Comparison of ENCODE assay signal across 26 cellular contexts in the genomic region with DNA sequence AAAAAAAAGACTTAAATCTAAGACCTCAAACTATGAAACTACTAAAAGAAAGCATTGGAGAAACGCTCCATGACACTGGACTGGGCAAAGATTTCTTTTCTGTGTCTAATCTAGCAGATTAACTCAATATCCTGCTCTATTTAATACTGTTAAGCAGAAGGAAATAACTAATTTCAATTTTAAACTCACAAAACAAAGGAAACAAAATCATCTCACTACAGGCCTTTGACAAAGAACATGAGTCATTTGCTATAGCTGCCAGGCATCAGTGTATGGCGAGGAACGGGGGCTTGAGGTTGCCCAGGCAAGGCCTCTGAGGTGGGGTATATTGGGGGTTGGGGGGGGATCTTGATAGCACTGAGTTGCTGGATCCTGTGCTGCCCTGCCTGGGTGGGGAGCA. TPM values are rescaled to one million over a fixed set of nuclear protein-coding genes. Genes with fewer than 3 reads are reported as not detected.
DNase-seq lines count a peak whose midpoint lies in the region; ATAC-seq and TF ChIP-seq lines count a peak whose summit lies in the region.
"Had no signal": no experiment of that assay in that cellular context is flagged by ENCODE, and none has a peak within 500 bp of the region (broad histone marks: within the 10 kb centered on the region; RNA-seq: fewer than 3 reads in every experiment).

No MANE protein-coding gene starts in this region.

- no peak overlapping the region for H2BK5ac ChIP-seq in trophoblast cell (ENCODE audit: low read depth, low read length, poor library complexity)

- no peak overlapping the region for H3K18ac ChIP-seq in trophoblast cell (ENCODE audit: low read length)

- POLR2A ChIA-PET in activated CD4-positive, alpha-beta T cell treated with anti-CD3 and anti-CD28 coated beads, Interleukin-2, amount 10 ng/mL, durations not matched to agents 7 days and 5 days (lab: Charles Lee) = no interaction called here
- POLR2A ChIA-PET in activated CD4-positive, alpha-beta T cell treated with anti-CD3 and anti-CD28 coated beads for 36 hours (lab: Charles Lee) = no interaction called here

- H4K91ac ChIP-seq in trophoblast cell (ENCODE audit: low read depth, low read length) = no peak overlapping the region

- no peaks in the 10 kb centered on the region for H3K9me3 Mint-ChIP-seq in activated CD4-positive, alpha-beta T cell treated with anti-CD3 and anti-CD28 coated beads, Interleukin-2, amount 10 ng/mL, durations not matched to agents 7 days and 5 days
- no peaks in the 10 kb centered on the region for H3K9me3 Mint-ChIP-seq in activated CD4-positive, alpha-beta T cell treated with anti-CD3 and anti-CD28 coated beads for 36 hours (ENCODE audit: low read depth)
- no peaks in the 10 kb centered on the region for H3K9me3 Mint-ChIP-seq in endothelial cell (ENCODE audit: unreplicated experiment)
- H3K9me3 Mint-ChIP-seq: CD14-positive monocyte; CD4-positive, alpha-beta memory T cell; CD4-positive, CD25-positive, alpha-beta regulatory T cell; CD8-positive, alpha-beta memory T cell had no signal

- H3K27ac ChIP-seq in trophoblast cell (ENCODE audit: low read depth, low read length) = no peak overlapping the region
- H3K27ac ChIP-seq: 22Rv1, A549, BLaER1 had no signal

- peak overlapping the region; percentile 6 for H3K27ac Mint-ChIP-seq in activated CD4-positive, alpha-beta T cell treated with anti-CD3 and anti-CD28 coated beads, Interleukin-2, amount 10 ng/mL, durations not matched to agents 7 days and 5 days
- H3K27ac Mint-ChIP-seq in activated CD4-positive, alpha-beta T cell treated with anti-CD3 and anti-CD28 coated beads for 36 hours = no peak overlapping the region
- no peak overlapping the region for H3K27ac Mint-ChIP-seq in endothelial cell (ENCODE audit: unreplicated experiment)

- H3K23ac ChIP-seq in trophoblast cell (ENCODE audit: low read length) = no peak overlapping the region

- no peaks in the 10 kb centered on the region for H3K4me1 ChIP-seq in trophoblast cell (ENCODE audit: control insufficient read depth in 1 of 2, insufficient read depth in 2 of 2, low read length in 2 of 2)
- H3K4me1 ChIP-seq: A549, BE2C, BLaER1 had no signal

- no peaks in the 10 kb centered on the region for H3K9me3 ChIP-seq in trophoblast cell (ENCODE audit: insufficient read depth, low read depth, low read length)
- H3K9me3 ChIP-seq: A549, BE2C, BLaER1 had no signal

- H2AFZ ChIP-seq in trophoblast cell (ENCODE audit: insufficient read depth, low read length, poor library complexity) = no peak overlapping the region

- no peaks in the 10 kb centered on the region for H3K27me3 ChIP-seq in trophoblast cell (ENCODE audit: insufficient read depth, low read length)
- H3K27me3 ChIP-seq: BE2C, BLaER1 had no signal

- H3K4me1 Mint-ChIP-seq in activated CD4-positive, alpha-beta T cell treated with anti-CD3 and anti-CD28 coated beads, Interleukin-2, amount 10 ng/mL, durations not matched to agents 7 days and 5 days = peaks cover 1% of the 10 kb centered on the region
- no peaks in the 10 kb centered on the region for H3K4me1 Mint-ChIP-seq in activated CD4-positive, alpha-beta T cell treated with anti-CD3 and anti-CD28 coated beads for 36 hours
- H3K4me1 Mint-ChIP-seq in endothelial cell (ENCODE audit: unreplicated experiment) = peaks cover 9% of the 10 kb centered on the region
- H3K4me1 Mint-ChIP-seq: CD14-positive monocyte had no signal

- no peaks in the 10 kb centered on the region for H3K27me3 Mint-ChIP-seq in activated CD4-positive, alpha-beta T cell treated with anti-CD3 and anti-CD28 coated beads, Interleukin-2, amount 10 ng/mL, durations not matched to agents 7 days and 5 days
- no peaks in the 10 kb centered on the region for H3K27me3 Mint-ChIP-seq in activated CD4-positive, alpha-beta T cell treated with anti-CD3 and anti-CD28 coated beads for 36 hours
- peaks cover 6% of the 10 kb centered on the region for H3K27me3 Mint-ChIP-seq in endothelial cell (ENCODE audit: unreplicated experiment)
- H3K27me3 Mint-ChIP-seq: CD4-positive, alpha-beta memory T cell; CD4-positive, CD25-positive, alpha-beta regulatory T cell; CD8-positive, alpha-beta memory T cell had no signal

- no peak overlapping the region for H3K4me2 ChIP-seq in trophoblast cell (ENCODE audit: low read length)
- H3K4me2 ChIP-seq: A549, BLaER1 had no signal

- H4K8ac ChIP-seq in trophoblast cell (ENCODE audit: low read depth, low read length) = no peak overlapping the region

- H3K4me3 ChIP-seq in trophoblast cell (ENCODE audit: low read depth, low read length) = no peak overlapping the region
- H3K4me3 ChIP-seq: A549, BLaER1, GM12878 had no signal

- TF ChIP-seq CTCF in endothelial cell (IDR thresholded peaks at IDR 0.05; ENCODE audit: unreplicated experiment) = no peak

- no CpG with 5 or more reads among the region's 3 CpGs for WGBS in trophoblast cell (ENCODE audit: extremely low coverage, insufficient coverage, insufficient read length)

- H2BK12ac ChIP-seq in trophoblast cell (ENCODE audit: low read length) = no peak overlapping the region

- no peak overlapping the region for H3K4ac ChIP-seq in trophoblast cell (ENCODE audit: low read depth, low read length)

- H2BK120ac ChIP-seq in trophoblast cell (ENCODE audit: insufficient read depth, low read length, poor library complexity) = no peak overlapping the region

- H3K36me3 Mint-ChIP-seq in activated CD4-positive, alpha-beta T cell treated with anti-CD3 and anti-CD28 coated beads, Interleukin-2, amount 10 ng/mL, durations not matched to agents 7 days and 5 days (ENCODE audit: low read depth) = peaks cover 29% of the 10 kb centered on the region
- H3K36me3 Mint-ChIP-seq in activated CD4-positive, alpha-beta T cell treated with anti-CD3 and anti-CD28 coated beads for 36 hours (ENCODE audit: low read depth) = peaks cover 25% of the 10 kb centered on the region
- H3K36me3 Mint-ChIP-seq in endothelial cell (ENCODE audit: low read depth, unreplicated experiment) = peaks cover 28% of the 10 kb centered on the region

- H4K12ac ChIP-seq in trophoblast cell (ENCODE audit: low read depth, low read length) = no peak overlapping the region

- H3K9ac ChIP-seq in trophoblast cell (ENCODE audit: low read length) = no peak overlapping the region
- H3K9ac ChIP-seq: BLaER1 had no signal

- no peaks in the 10 kb centered on the region for H3K79me1 ChIP-seq in trophoblast cell (ENCODE audit: low read length)

- intact Hi-C loops in activated CD4-positive, alpha-beta T cell treated with anti-CD3 and anti-CD28 coated beads for 36 hours (cut with DNase I, micrococcal nuclease) = no loop called here

- DNase-seq in activated CD4-positive, alpha-beta T cell treated with anti-CD3 and anti-CD28 coated beads, Interleukin-2, amount 10 ng/mL, durations not matched to agents 7 days and 5 days = no peak
- DNase-seq in activated CD4-positive, alpha-beta T cell treated with anti-CD3 and anti-CD28 coated beads for 36 hours = no peak
- no peak for DNase-seq in endothelial cell (ENCODE audit: low spot score)
- DNase-seq in medulla oblongata (ENCODE audit: extremely low spot score) = no peak
- DNase-seq in trophoblast cell = no peak
- DNase-seq: ACHN; BE2C; C1 segment of cervical spinal cord; CD4-positive, CD25-positive, alpha-beta regulatory T cell; CD8-positive, alpha-beta memory T cell; COR-L47; DMS 273 treated with DMSO at 0.1 percent for 48 hours; DMS153; DMS53; DMS79; DND-41; EL; GDM1 had no signal

- no peak overlapping the region for H3K14ac ChIP-seq in trophoblast cell (ENCODE audit: low read length)

- H3K36me3 ChIP-seq in trophoblast cell (ENCODE audit: control insufficient read depth in 1 of 2, insufficient read depth in 2 of 2, low read length in 2 of 2) = peaks cover 19 to 23% of the 10 kb centered on the region in 2 experiments
- H3K36me3 ChIP-seq: BE2C had no signal

- ATAC-seq in activated CD4-positive, alpha-beta T cell treated with anti-CD3 and anti-CD28 coated beads for 36 hours = no peak
- peak; percentile 40 for ATAC-seq in esophagus mucosa
- ATAC-seq: A549, GM12878 had no signal

- CTCF ChIA-PET in activated CD4-positive, alpha-beta T cell treated with anti-CD3 and anti-CD28 coated beads, Interleukin-2, amount 10 ng/mL, durations not matched to agents 7 days and 5 days (lab: Charles Lee) = no interaction called here
- CTCF ChIA-PET in activated CD4-positive, alpha-beta T cell treated with anti-CD3 and anti-CD28 coated beads for 36 hours (lab: Charles Lee) = no interaction called here

- H3K79me2 ChIP-seq in trophoblast cell (ENCODE audit: control insufficient read depth, insufficient read depth, low read length, poor library complexity) = no peaks in the 10 kb centered on the region

- no peak overlapping the region for H3K4me3 Mint-ChIP-seq in activated CD4-positive, alpha-beta T cell treated with anti-CD3 and anti-CD28 coated beads, Interleukin-2, amount 10 ng/mL, durations not matched to agents 7 days and 5 days
- no peak overlapping the region for H3K4me3 Mint-ChIP-seq in activated CD4-positive, alpha-beta T cell treated with anti-CD3 and anti-CD28 coated beads for 36 hours
- peak overlapping the region; percentile 34 for H3K4me3 Mint-ChIP-seq in endothelial cell (ENCODE audit: unreplicated experiment)
- H3K4me3 Mint-ChIP-seq: CD14-positive monocyte; CD4-positive, alpha-beta memory T cell; CD4-positive, CD25-positive, alpha-beta regulatory T cell; CD8-positive, alpha-beta memory T cell had no signal

- no peak overlapping the region for H2AK5ac ChIP-seq in trophoblast cell (ENCODE audit: low read length)

RNA-seq across cellular contexts. Expression of gene SZT2, which starts 20.9 kb away (rescaled TPM):
- total RNA-seq in activated CD4-positive, alpha-beta T cell treated with anti-CD3 and anti-CD28 coated beads, Interleukin-2, amount 10 ng/mL, durations not matched to agents 7 days and 5 days = 10 to 100 TPM; 66.6 to 74.3 TPM
- total RNA-seq in activated CD4-positive, alpha-beta T cell treated with anti-CD3 and anti-CD28 coated beads for 36 hours = 10 to 100 TPM; 33.6 to 36.3 TPM
- 43.2 TPM for total RNA-seq in endothelial cell (ENCODE audit: unreplicated experiment)
- 22.0 TPM for total RNA-seq in esophagus mucosa
- 8.0 and 9.5 TPM in 2 replicates for polyA plus RNA-seq in trophoblast cell (2013)

RNA-seq across cellular contexts. Expression of gene MED8, which starts 21.0 kb away (rescaled TPM):
- 10 to 100 TPM; 30.2 to 33.3 TPM for total RNA-seq in activated CD4-positive, alpha-beta T cell treated with anti-CD3 and anti-CD28 coated beads, Interleukin-2, amount 10 ng/mL, durations not matched to agents 7 days and 5 days
- total RNA-seq in activated CD4-positive, alpha-beta T cell treated with anti-CD3 and anti-CD28 coated beads for 36 hours = 10 to 100 TPM; 32.3 to 36.6 TPM
- total RNA-seq in endothelial cell (ENCODE audit: unreplicated experiment) (19.5 TPM), esophagus mucosa (46.0 TPM)
- polyA plus RNA-seq in trophoblast cell (2013) = 41.5 and 42.1 TPM in 2 replicates

RNA-seq across cellular contexts. Expression of gene ELOVL1, which starts 42.8 kb away (rescaled TPM):
- total RNA-seq in activated CD4-positive, alpha-beta T cell treated with anti-CD3 and anti-CD28 coated beads, Interleukin-2, amount 10 ng/mL, durations not matched to agents 7 days and 5 days = 10 to 100 TPM; 77.1 to 85.0 TPM
- total RNA-seq in activated CD4-positive, alpha-beta T cell treated with anti-CD3 and anti-CD28 coated beads for 36 hours = 10 to 100 TPM; 56.0 to 72.1 TPM
- total RNA-seq in endothelial cell (ENCODE audit: unreplicated experiment) (88.7 TPM), esophagus mucosa (172 TPM)
- polyA plus RNA-seq in trophoblast cell (2013) = 85.2 and 91.6 TPM in 2 replicates

RNA-seq across cellular contexts. Expression of gene HYI, which starts 43.2 kb away (rescaled TPM):
- total RNA-seq in activated CD4-positive, alpha-beta T cell treated with anti-CD3 and anti-CD28 coated beads, Interleukin-2, amount 10 ng/mL, durations not matched to agents 7 days and 5 days = 10 to 100 TPM; 20.6 to 25.8 TPM
- 10 to 100 TPM; 10.8 to 13.5 TPM for total RNA-seq in activated CD4-positive, alpha-beta T cell treated with anti-CD3 and anti-CD28 coated beads for 36 hours
- total RNA-seq in endothelial cell (ENCODE audit: unreplicated experiment) (47.8 TPM), esophagus mucosa (8.6 TPM)
- polyA plus RNA-seq in trophoblast cell (2013) = 23.9 and 24.7 TPM in 2 replicates
- total RNA-seq: A172 had no signal

RNA-seq across cellular contexts. Expression of gene CDC20, which starts 51.8 kb away (rescaled TPM):
- 100 to 1,000 TPM; 176 to 188 TPM for total RNA-seq in activated CD4-positive, alpha-beta T cell treated with anti-CD3 and anti-CD28 coated beads, Interleukin-2, amount 10 ng/mL, durations not matched to agents 7 days and 5 days
- 100 to 1,000 TPM; 158 to 163 TPM for total RNA-seq in activated CD4-positive, alpha-beta T cell treated with anti-CD3 and anti-CD28 coated beads for 36 hours
- total RNA-seq in endothelial cell (ENCODE audit: unreplicated experiment) (24.3 TPM), esophagus mucosa (76.2 TPM)
- polyA plus RNA-seq in trophoblast cell (2013) = 66.6 and 71.8 TPM in 2 replicates
